36 cellular contexts compared by ENCODE assay signal in genomic region chr22:19510919-19511341, GRCh38. TPM values are rescaled to one million over a fixed set of nuclear protein-coding genes. Genes with fewer than 3 reads are reported as not detected.
"Had no signal": no experiment of that assay in that cellular context is flagged by ENCODE, and none has a peak within 500 bp of the region (broad histone marks: within the 10 kb centered on the region; RNA-seq: fewer than 3 reads in every experiment).

No MANE protein-coding gene starts in this region.

- H3K4me3 ChIP-seq: adrenal gland, body of pancreas, coronary artery, dorsolateral prefrontal cortex, esophagus muscularis mucosa, pancreas, prostate gland, sigmoid colon, smooth muscle cell, upper lobe of left lung had no signal

- H3K4me1 Mint-ChIP-seq: activated B cell treated with CpG ODN at 0.5 μM for 24 hours; activated naive CD8-positive, alpha-beta T cell treated with anti-CD3 and anti-CD28 coated beads for 36 hours; stimulated activated memory B cell treated with anti-CD40 and anti-IgM and Interleukin-4, amounts not matched to agents 10 μg/mL and 1 μg/mL and 100 μg/mL, for 72 hours had no signal

- H3K36me3 ChIP-seq: adrenal gland, esophagus muscularis mucosa, pancreas, prostate gland, sigmoid colon, upper lobe of left lung had no signal

- H3K27me3 ChIP-seq: adrenal gland, body of pancreas, dorsolateral prefrontal cortex, esophagus muscularis mucosa, pancreas, sigmoid colon, upper lobe of left lung had no signal

- H3K9me3 ChIP-seq: adrenal gland, body of pancreas, pancreas, prostate gland, upper lobe of left lung had no signal

- H3K27ac Mint-ChIP-seq: activated B cell treated with CpG ODN at 0.5 μM for 24 hours; activated CD4-positive, alpha-beta T cell treated with anti-CD3 and anti-CD28 coated beads for 36 hours; activated CD8-positive, alpha-beta memory T cell treated with anti-CD3 and anti-CD28 coated beads, Interleukin-2, amount 10 ng/mL, durations not matched to agents 7 days and 5 days; activated CD8-positive, alpha-beta T cell treated with anti-CD3 and anti-CD28 coated beads, Interleukin-2, amount 10 ng/mL, durations not matched to agents 7 days and 5 days; activated naive CD8-positive, alpha-beta T cell treated with anti-CD3 and anti-CD28 coated beads for 36 hours; activated T-helper 2 cell treated with anti-CD3 and anti-CD28 coated beads, Interferon-gamma antibody, Interleukin-2, Interleukin-4, amounts not matched to agents 10 μg/mL and 5 μg/mL and 100 μg/mL, durations not matched to agents 14 hours and 24 hours and 36 hours; naive thymus-derived CD8-positive, alpha-beta T cell; stimulated activated memory B cell treated with anti-CD40 and anti-IgM and Interleukin-4, amounts not matched to agents 10 μg/mL and 1 μg/mL and 100 μg/mL, for 72 hours; stimulated activated naive CD8-positive, alpha-beta T cell treated with anti-CD3 and anti-CD28 coated beads, Interleukin-15, amount 100 ng/mL, for 72 hours; T-helper 17 cell had no signal

- DNase-seq: activated B cell treated with CpG ODN at 0.5 μM for 24 hours; activated CD4-positive, alpha-beta T cell treated with anti-CD3 and anti-CD28 coated beads for 36 hours; activated CD8-positive, alpha-beta memory T cell treated with anti-CD3 and anti-CD28 coated beads, Interleukin-2, amount 10 ng/mL, durations not matched to agents 7 days and 5 days; activated CD8-positive, alpha-beta T cell treated with anti-CD3 and anti-CD28 coated beads, Interleukin-2, amount 10 ng/mL, durations not matched to agents 7 days and 5 days; activated naive CD4-positive, alpha-beta T cell treated with Interleukin-2 at 50 U/mL for 16 hours; activated naive CD8-positive, alpha-beta T cell treated with anti-CD3 and anti-CD28 coated beads for 36 hours; activated T-cell treated with anti-CD3 and anti-CD28 coated beads, Interleukin-2, amount 50 U/mL, for 48 hours; adrenal gland; aorta; body of pancreas; dorsolateral prefrontal cortex; effector memory CD4-positive, alpha-beta T cell; left cardiac atrium; left ventricle myocardium superior; midbrain; naive thymus-derived CD8-positive, alpha-beta T cell; nucleus accumbens; pancreas; retina; sigmoid colon; stimulated activated CD4-positive, alpha-beta T cell treated with anti-CD3 and anti-CD28 coated beads, Interleukin-1b, Interleukin-23, amount 100 ng/mL, for 48 hours; stimulated activated CD4-positive, alpha-beta T cell treated with anti-CD3 and anti-CD28 coated beads, Interleukin-4, amount 100 ng/mL, for 4 hours; stimulated activated CD8-positive, alpha-beta memory T cell treated with anti-CD3 and anti-CD28 coated beads, Interleukin-4, amount 100 ng/mL, for 48 hours; stimulated activated naive CD8-positive, alpha-beta T cell treated with anti-CD3 and anti-CD28 coated beads, Interleukin-15, amount 100 ng/mL, for 72 hours; substantia nigra; T-helper 17 cell; T1000; upper lobe of left lung had no signal

- H3K9me3 Mint-ChIP-seq: activated T-helper 2 cell treated with anti-CD3 and anti-CD28 coated beads, Interferon-gamma antibody, Interleukin-2, Interleukin-4, amounts not matched to agents 10 μg/mL and 5 μg/mL and 100 μg/mL, durations not matched to agents 14 hours and 24 hours and 36 hours; neural crest cell had no signal

- ATAC-seq: activated CD4-positive, alpha-beta T cell treated with anti-CD3 and anti-CD28 coated beads for 36 hours; activated CD8-positive, alpha-beta memory T cell treated with anti-CD3 and anti-CD28 coated beads, Interleukin-2, amount 10 ng/mL, durations not matched to agents 7 days and 5 days; activated CD8-positive, alpha-beta T cell treated with anti-CD3 and anti-CD28 coated beads, Interleukin-2, amount 10 ng/mL, durations not matched to agents 7 days and 5 days; body of pancreas; left cardiac atrium; left ventricle myocardium superior; naive thymus-derived CD8-positive, alpha-beta T cell; pancreas; stimulated activated memory B cell treated with anti-CD40 and anti-IgM and Interleukin-4, amounts not matched to agents 10 μg/mL and 1 μg/mL and 100 μg/mL, for 72 hours; stimulated activated naive CD8-positive, alpha-beta T cell treated with anti-CD3 and anti-CD28 coated beads, Interleukin-15, amount 100 ng/mL, for 72 hours; T-helper 17 cell had no signal

- H3K4me1 ChIP-seq: adrenal gland, body of pancreas, esophagus muscularis mucosa, pancreas, prostate gland, upper lobe of left lung had no signal

- H3K27ac ChIP-seq: adrenal gland, body of pancreas, coronary artery, dorsolateral prefrontal cortex, esophagus muscularis mucosa, pancreas, prostate gland, sigmoid colon, upper lobe of left lung had no signal

- H3K4me3 Mint-ChIP-seq: activated B cell treated with CpG ODN at 0.5 μM for 24 hours; activated CD4-positive, alpha-beta T cell treated with anti-CD3 and anti-CD28 coated beads for 36 hours; activated CD8-positive, alpha-beta memory T cell treated with anti-CD3 and anti-CD28 coated beads, Interleukin-2, amount 10 ng/mL, durations not matched to agents 7 days and 5 days; activated CD8-positive, alpha-beta T cell treated with anti-CD3 and anti-CD28 coated beads, Interleukin-2, amount 10 ng/mL, durations not matched to agents 7 days and 5 days; activated naive CD8-positive, alpha-beta T cell treated with anti-CD3 and anti-CD28 coated beads for 36 hours; naive thymus-derived CD8-positive, alpha-beta T cell; neural crest cell; stimulated activated memory B cell treated with anti-CD40 and anti-IgM and Interleukin-4, amounts not matched to agents 10 μg/mL and 1 μg/mL and 100 μg/mL, for 72 hours; stimulated activated naive CD8-positive, alpha-beta T cell treated with anti-CD3 and anti-CD28 coated beads, Interleukin-15, amount 100 ng/mL, for 72 hours; T-helper 17 cell had no signal

- H3K27me3 Mint-ChIP-seq: activated B cell treated with CpG ODN at 0.5 μM for 24 hours; activated CD4-positive, alpha-beta T cell treated with anti-CD3 and anti-CD28 coated beads for 36 hours; activated CD8-positive, alpha-beta memory T cell treated with anti-CD3 and anti-CD28 coated beads, Interleukin-2, amount 10 ng/mL, durations not matched to agents 7 days and 5 days; activated naive CD8-positive, alpha-beta T cell treated with anti-CD3 and anti-CD28 coated beads for 36 hours; naive thymus-derived CD8-positive, alpha-beta T cell; stimulated activated memory B cell treated with anti-CD40 and anti-IgM and Interleukin-4, amounts not matched to agents 10 μg/mL and 1 μg/mL and 100 μg/mL, for 72 hours; stimulated activated naive CD8-positive, alpha-beta T cell treated with anti-CD3 and anti-CD28 coated beads, Interleukin-15, amount 100 ng/mL, for 72 hours; T-helper 17 cell had no signal

RNA-seq across cellular contexts. Expression of gene CLDN5, which starts 13.3 kb away (rescaled TPM):
- total RNA-seq: activated B cell treated with CpG ODN at 0.5 μM for 24 hours; activated CD4-positive, alpha-beta T cell treated with anti-CD3 and anti-CD28 coated beads for 36 hours; activated CD8-positive, alpha-beta memory T cell treated with anti-CD3 and anti-CD28 coated beads, Interleukin-2, amount 10 ng/mL, durations not matched to agents 7 days and 5 days; activated CD8-positive, alpha-beta T cell treated with anti-CD3 and anti-CD28 coated beads, Interleukin-2, amount 10 ng/mL, durations not matched to agents 7 days and 5 days; activated naive CD8-positive, alpha-beta T cell treated with anti-CD3 and anti-CD28 coated beads for 36 hours; naive thymus-derived CD8-positive, alpha-beta T cell; smooth muscle cell had no signal

RNA-seq across cellular contexts. Expression of gene CDC45, which starts 31.2 kb away (rescaled TPM):
- total RNA-seq: body of pancreas, cardiac septum had no signal
